Comparison of ENCODE assay signal across 24 cellular contexts in genomic region chr3:142168514-142168913, GRCh38.
"Had no signal": no experiment of that assay in that cellular context is flagged by ENCODE, and none has a peak within 500 bp of the region (broad histone marks: within the 10 kb centered on the region; RNA-seq: fewer than 3 reads in every experiment).

No MANE protein-coding gene starts in this region.

- H3K27me3 ChIP-seq: dorsolateral prefrontal cortex, esophagus muscularis mucosa, gastrocnemius medialis, right lobe of liver, tibial nerve, upper lobe of right lung, vagina had no signal

- H3K9me3 ChIP-seq: esophagus muscularis mucosa, gastrocnemius medialis, prostate gland, right lobe of liver, tibial nerve, upper lobe of right lung, vagina had no signal

- FAIRE-seq: endometrium had no signal

- H3K4me1 ChIP-seq: esophagus muscularis mucosa, gastrocnemius medialis, parathyroid adenoma, prostate gland, right lobe of liver, tibial nerve, upper lobe of right lung, vagina had no signal

- H2AFZ ChIP-seq: parathyroid adenoma had no signal

- H3K9ac ChIP-seq: parathyroid adenoma had no signal

- DNase-seq: cortex of kidney; dorsolateral prefrontal cortex; effector CD8-positive, alpha-beta T cell; gastrocnemius medialis; glutamatergic neuron; left colon; left ventricle myocardium superior; mesenchymal stem cell; midbrain; nephron progenitor cell; retina; right lobe of liver; stimulated activated CD4-positive, alpha-beta T cell treated with anti-CD3 and anti-CD28 coated beads, Interleukin-4, amount 100 ng/mL, for 1 hour; stimulated activated CD8-positive, alpha-beta memory T cell treated with anti-CD3 and anti-CD28 coated beads, Interleukin-4, amount 100 ng/mL, for 48 hours; upper lobe of right lung had no signal

- ATAC-seq: gastrocnemius medialis; left colon; left ventricle myocardium superior; right lobe of liver; stimulated activated memory B cell treated with anti-CD40 and anti-IgM and Interleukin-4, amounts not matched to agents 10 μg/mL and 1 μg/mL and 100 μg/mL, for 72 hours; upper lobe of right lung had no signal

- H3K4me3 ChIP-seq: dorsolateral prefrontal cortex, esophagus muscularis mucosa, gastrocnemius medialis, lung, prostate gland, right lobe of liver, tibial nerve, upper lobe of right lung, vagina had no signal

- H3K27ac ChIP-seq: dorsolateral prefrontal cortex, epithelial cell of prostate, esophagus muscularis mucosa, gastrocnemius medialis, parathyroid adenoma, prostate gland, right lobe of liver, tibial nerve, upper lobe of right lung, vagina had no signal

- H3K79me2 ChIP-seq: parathyroid adenoma had no signal
